16 cellular contexts compared by ENCODE assay signal in genomic region chrX:150774798-150775568, GRCh38.
"Had no signal": no experiment of that assay in that cellular context is flagged by ENCODE, and none has a peak within 500 bp of the region (broad histone marks: within the 10 kb centered on the region; RNA-seq: fewer than 3 reads in every experiment).

No MANE protein-coding gene starts in this region.

- H3K36me3 ChIP-seq: lower lobe of right lung, pancreas, transverse colon had no signal

- H3K27me3 Mint-ChIP-seq: activated CD4-positive, alpha-beta T cell treated with anti-CD3 and anti-CD28 coated beads, Interleukin-2, amount 10 ng/mL, durations not matched to agents 24 days and 14 days; activated naive CD8-positive, alpha-beta T cell treated with anti-CD3 and anti-CD28 coated beads, Interleukin-2, amount 10 ng/mL, durations not matched to agents 7 days and 5 days; stimulated activated naive B cell treated with anti-CD40 and anti-IgM and Interleukin-4, amounts not matched to agents 10 μg/mL and 1 μg/mL and 100 μg/mL, for 72 hours had no signal

- H3K27ac Mint-ChIP-seq: activated CD4-positive, alpha-beta T cell treated with anti-CD3 and anti-CD28 coated beads, Interleukin-2, amount 10 ng/mL, durations not matched to agents 24 days and 14 days; activated CD8-positive, alpha-beta T cell treated with anti-CD3 and anti-CD28 coated beads, Interleukin-2, amount 10 ng/mL, durations not matched to agents 7 days and 5 days; activated naive CD8-positive, alpha-beta T cell treated with anti-CD3 and anti-CD28 coated beads, Interleukin-2, amount 10 ng/mL, durations not matched to agents 7 days and 5 days; mesothelial cell of epicardium; stimulated activated naive B cell treated with anti-CD40 and anti-IgM and Interleukin-4, amounts not matched to agents 10 μg/mL and 1 μg/mL and 100 μg/mL, for 72 hours; T-helper 2 cell treated with Interferon-gamma antibody and Interleukin-4, amounts not matched to agents 5 μg/mL and 100 μg/mL, for 36 hours had no signal

- H3K4me3 ChIP-seq: gastroesophageal sphincter, lower lobe of right lung, pancreas, transverse colon had no signal

- H3K36me3 Mint-ChIP-seq: stimulated activated naive B cell treated with anti-CD40 and anti-IgM and Interleukin-4, amounts not matched to agents 10 μg/mL and 1 μg/mL and 100 μg/mL, for 72 hours had no signal

- H3K9me3 Mint-ChIP-seq: activated CD4-positive, alpha-beta T cell treated with anti-CD3 and anti-CD28 coated beads, Interleukin-2, amount 10 ng/mL, durations not matched to agents 24 days and 14 days; activated naive CD8-positive, alpha-beta T cell treated with anti-CD3 and anti-CD28 coated beads, Interleukin-2, amount 10 ng/mL, durations not matched to agents 7 days and 5 days; neural crest cell; stimulated activated naive B cell treated with anti-CD40 and anti-IgM and Interleukin-4, amounts not matched to agents 10 μg/mL and 1 μg/mL and 100 μg/mL, for 72 hours; T-helper 2 cell treated with Interferon-gamma antibody and Interleukin-4, amounts not matched to agents 5 μg/mL and 100 μg/mL, for 36 hours had no signal

- H3K4me1 Mint-ChIP-seq: activated CD4-positive, alpha-beta T cell treated with anti-CD3 and anti-CD28 coated beads, Interleukin-2, amount 10 ng/mL, durations not matched to agents 24 days and 14 days; mesothelial cell of epicardium had no signal

- ATAC-seq: activated CD8-positive, alpha-beta T cell treated with anti-CD3 and anti-CD28 coated beads, Interleukin-2, amount 10 ng/mL, durations not matched to agents 7 days and 5 days; gastroesophageal sphincter; left colon; lower lobe of right lung; pancreas; stimulated activated naive B cell treated with anti-CD40 and anti-IgM and Interleukin-4, amounts not matched to agents 10 μg/mL and 1 μg/mL and 100 μg/mL, for 72 hours had no signal

- FAIRE-seq: pancreas had no signal

- H3K4me1 ChIP-seq: lower lobe of right lung, pancreas, transverse colon had no signal

- H3K4me3 Mint-ChIP-seq: activated CD4-positive, alpha-beta T cell treated with anti-CD3 and anti-CD28 coated beads, Interleukin-2, amount 10 ng/mL, durations not matched to agents 24 days and 14 days; activated CD8-positive, alpha-beta T cell treated with anti-CD3 and anti-CD28 coated beads, Interleukin-2, amount 10 ng/mL, durations not matched to agents 7 days and 5 days; activated naive CD8-positive, alpha-beta T cell treated with anti-CD3 and anti-CD28 coated beads, Interleukin-2, amount 10 ng/mL, durations not matched to agents 7 days and 5 days; mesothelial cell of epicardium; neural crest cell; stimulated activated naive B cell treated with anti-CD40 and anti-IgM and Interleukin-4, amounts not matched to agents 10 μg/mL and 1 μg/mL and 100 μg/mL, for 72 hours; T-helper 2 cell treated with Interferon-gamma antibody and Interleukin-4, amounts not matched to agents 5 μg/mL and 100 μg/mL, for 36 hours had no signal

- DNase-seq: activated CD4-positive, alpha-beta T cell treated with anti-CD3 and anti-CD28 coated beads, Interleukin-2, amount 10 ng/mL, durations not matched to agents 24 days and 14 days; activated CD4-positive, CD25-positive, alpha-beta regulatory T cell; activated CD8-positive, alpha-beta memory T cell treated with anti-CD3 and anti-CD28 coated beads, Interleukin-2, amount 50 U/mL, for 4 hours; activated CD8-positive, alpha-beta T cell treated with anti-CD3 and anti-CD28 coated beads, Interleukin-2, amount 10 ng/mL, durations not matched to agents 7 days and 5 days; activated gamma-delta T cell treated with Interleukin-2 at 50 U/mL for 16 hours; activated naive CD8-positive, alpha-beta T cell treated with anti-CD3 and anti-CD28 coated beads, Interleukin-2, amount 10 ng/mL, durations not matched to agents 7 days and 5 days; activated T-cell treated with anti-CD3 and anti-CD28 coated beads, Interleukin-2, amount 50 U/mL, for 48 hours; left colon; lower lobe of right lung; pancreas; stimulated activated naive B cell treated with anti-CD40 and anti-IgM and Interleukin-4, amounts not matched to agents 10 μg/mL and 1 μg/mL and 100 μg/mL, for 72 hours; transverse colon had no signal

- H3K27me3 ChIP-seq: gastroesophageal sphincter, pancreas, transverse colon had no signal

- H3K9me3 ChIP-seq: gastroesophageal sphincter, lower lobe of right lung, pancreas, transverse colon had no signal

- H3K27ac ChIP-seq: gastroesophageal sphincter, lower lobe of right lung, pancreas, transverse colon had no signal
